Comparison of ENCODE assay signal across 9 cellular contexts in the genomic region with DNA sequence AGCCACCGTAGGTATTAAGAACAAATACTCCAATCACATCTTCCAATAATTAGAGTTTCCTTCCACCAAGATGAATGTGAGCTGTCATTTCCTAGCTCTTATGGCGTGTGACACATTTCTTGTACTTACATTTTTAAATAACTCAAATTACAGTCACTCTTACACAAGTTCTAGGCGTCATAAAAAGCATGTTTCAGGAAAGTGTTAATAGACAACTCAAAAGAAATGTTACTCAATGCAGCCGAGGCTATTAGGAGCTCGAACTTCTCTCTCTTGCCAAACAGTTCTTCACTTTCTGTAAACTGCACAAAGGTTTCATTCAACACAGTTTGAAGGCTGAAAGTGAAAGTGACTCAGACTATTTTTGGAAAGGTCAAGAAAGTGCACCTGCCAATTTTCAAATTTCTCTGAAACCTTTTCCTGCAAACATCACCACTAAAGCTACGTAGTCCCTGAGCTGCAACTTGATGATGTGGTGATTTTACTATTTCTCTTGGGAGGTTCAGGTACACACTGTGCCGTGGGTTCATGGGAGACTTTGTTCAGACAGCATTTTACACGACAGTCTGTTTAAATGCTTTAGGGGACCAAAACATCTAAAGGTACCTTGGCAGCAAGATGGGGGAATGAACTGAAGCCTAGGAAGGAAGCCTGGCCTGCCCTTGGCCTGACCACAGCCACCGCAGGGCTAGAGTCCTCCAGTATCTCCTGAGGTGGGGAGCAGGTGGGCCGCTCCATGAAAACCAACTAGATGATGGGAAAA.
DNase-seq lines count a peak whose midpoint lies in the region; ATAC-seq and TF ChIP-seq lines count a peak whose summit lies in the region.
"Had no signal": no experiment of that assay in that cellular context is flagged by ENCODE, and none has a peak within 500 bp of the region (broad histone marks: within the 10 kb centered on the region; RNA-seq: fewer than 3 reads in every experiment).

No MANE protein-coding gene starts in this region.

- H3K4me1 Mint-ChIP-seq in T-helper 1 cell treated with Interleukin-12 subunit alpha and Interleukin-12 subunit beta and Interleukin-4 antibody, amounts not matched to agents 30 μg/mL and 1 μg/mL, for 36 hours (ENCODE audit: low read depth), result peaks cover 39% of the 10 kb centered on the region

- no peaks in the 10 kb centered on the region for H3K9me3 ChIP-seq in skeletal muscle tissue (ENCODE audit: control insufficient read depth in 3 of 3, low read length in 3 of 3)

- H3K36me3 Mint-ChIP-seq in T-helper 1 cell treated with Interleukin-12 subunit alpha and Interleukin-12 subunit beta and Interleukin-4 antibody, amounts not matched to agents 30 μg/mL and 1 μg/mL, for 36 hours (ENCODE audit: low read depth), result peaks cover 25% of the 10 kb centered on the region

- H3K9ac ChIP-seq in skeletal muscle tissue (ENCODE audit: low read depth in 1 of 3, low read length in 3 of 3), result peak overlapping the region in 2 of 3 donors; percentile 4 to 17

- no peaks in the 10 kb centered on the region for H3K27me3 Mint-ChIP-seq in T-helper 1 cell treated with Interleukin-12 subunit alpha and Interleukin-12 subunit beta and Interleukin-4 antibody, amounts not matched to agents 30 μg/mL and 1 μg/mL, for 36 hours (ENCODE audit: low read depth)

- peak; percentile 15 for DNase-seq in activated naive CD4-positive, alpha-beta T cell treated with Interleukin-2 at 50 U/mL for 16 hours
- no peak for DNase-seq in activated naive CD4-positive, alpha-beta T cell treated with anti-CD3 and anti-CD28 coated beads, Interleukin-2, amount 50 U/mL, for 16 hours
- DNase-seq in fibroblast of the aortic adventitia (ENCODE audit: low read depth), result peak; percentile 85
- DNase-seq in kidney glomerular epithelial cell (lab: John Stamatoyannopoulos, UW), result no peak
- no peak for DNase-seq in NCI-H2171 (lab: John Stamatoyannopoulos, UW)

- peak overlapping the region; percentile 64 for H3K4me3 Mint-ChIP-seq in T-helper 1 cell treated with Interleukin-12 subunit alpha and Interleukin-12 subunit beta and Interleukin-4 antibody, amounts not matched to agents 30 μg/mL and 1 μg/mL, for 36 hours

- no peak for TF ChIP-seq CTCF in fibroblast of the aortic adventitia (IDR thresholded peaks at IDR 0.05; ENCODE audit: insufficient read depth, low read length)

- peak overlapping the region; percentile 87 for H3K27ac Mint-ChIP-seq in T-helper 1 cell treated with Interleukin-12 subunit alpha and Interleukin-12 subunit beta and Interleukin-4 antibody, amounts not matched to agents 30 μg/mL and 1 μg/mL, for 36 hours

- no peaks in the 10 kb centered on the region for H3K27me3 ChIP-seq in skeletal muscle tissue (ENCODE audit: control insufficient read depth in 3 of 3, insufficient read depth in 3 of 3, low read length in 3 of 3)

- H3K4me1 ChIP-seq in skeletal muscle tissue (ENCODE audit: control insufficient read depth in 3 of 3, insufficient read depth in 3 of 3, low read length in 3 of 3), result peaks cover 10 to 17% (median 13%) of the 10 kb centered on the region in 3 donors

- H3K4me3 ChIP-seq in fibroblast of the aortic adventitia (ENCODE audit: low read depth, low read length) (no peak overlapping the region), skeletal muscle tissue (ENCODE audit: low read length in 3 of 3) (peak overlapping the region; percentile 34 to 45 (median 42))

- peak overlapping the region; percentile 87 for H3K27ac ChIP-seq in skeletal muscle tissue (ENCODE audit: low read depth, low read length)
- H3K27ac ChIP-seq: epithelial cell of prostate had no signal

- H3K9me3 Mint-ChIP-seq in T-helper 1 cell treated with Interleukin-12 subunit alpha and Interleukin-12 subunit beta and Interleukin-4 antibody, amounts not matched to agents 30 μg/mL and 1 μg/mL, for 36 hours, result peaks cover 20% of the 10 kb centered on the region

- ATAC-seq in HG03060 (IDR thresholded peaks at IDR 0.05; ENCODE audit: low read depth, unreplicated experiment), result peak; percentile 87

- peaks cover 0 to under 1% (median 0%) of the 10 kb centered on the region in 3 donors for H3K36me3 ChIP-seq in skeletal muscle tissue (ENCODE audit: control insufficient read depth in 3 of 3, insufficient read depth in 3 of 3, low read length in 3 of 3)

Comparison
In these comparisons a context has a peak if more than half of its experiments do, and no peak if none do; other contexts are left out.
1. DNase-seq: peak in activated naive CD4-positive, alpha-beta T cell treated with Interleukin-2 at 50 U/mL for 16 hours (single experiment) and fibroblast of the aortic adventitia (single experiment); none in activated naive CD4-positive, alpha-beta T cell treated with anti-CD3 and anti-CD28 coated beads, Interleukin-2, amount 50 U/mL, for 16 hours (single experiment), kidney glomerular epithelial cell (single experiment) and NCI-H2171 (single experiment).